9 cellular contexts compared by ENCODE assay signal in the genomic region with DNA sequence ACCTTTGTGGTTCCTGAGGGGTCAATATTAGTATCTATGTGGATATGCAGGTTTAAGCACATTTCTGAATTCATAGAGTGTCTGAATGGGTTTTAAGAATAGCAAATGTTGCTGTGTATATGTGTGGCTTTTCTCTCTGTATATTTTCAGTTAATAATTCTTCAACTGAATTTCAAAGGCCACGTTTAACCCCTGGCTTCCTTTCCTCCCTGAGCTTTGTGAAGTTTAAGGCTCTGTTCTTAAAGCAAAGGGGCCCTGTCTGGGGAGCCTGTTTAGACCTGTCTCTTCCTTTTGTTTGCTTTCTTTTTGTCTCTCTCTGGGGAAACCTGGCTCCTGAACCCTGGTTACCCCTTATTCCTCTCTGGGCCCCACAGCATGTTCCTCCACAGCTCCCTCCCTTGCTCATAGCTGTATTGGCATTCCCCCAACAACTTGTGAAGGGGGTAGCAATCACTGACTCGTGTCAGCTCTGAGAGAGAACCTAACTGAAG.
DNase-seq lines count a peak whose midpoint lies in the region; ATAC-seq and TF ChIP-seq lines count a peak whose summit lies in the region.
"Had no signal": no experiment of that assay in that cellular context is flagged by ENCODE, and none has a peak within 500 bp of the region (broad histone marks: within the 10 kb centered on the region; RNA-seq: fewer than 3 reads in every experiment).

No MANE protein-coding gene starts in this region.

- ATAC-seq in GM19452 (IDR thresholded peaks at IDR 0.05; ENCODE audit: unreplicated experiment) (peak; percentile 63), HG02981 (IDR thresholded peaks at IDR 0.05; ENCODE audit: unreplicated experiment) (peak; percentile 72), HG03039 (IDR thresholded peaks at IDR 0.05; ENCODE audit: unreplicated experiment) (no peak)

- DNase-seq in progenitor cell of endocrine pancreas (ENCODE audit: low spot score, unreplicated experiment), result no peak
- no peak for DNase-seq in T-helper 1 cell
- DNase-seq in GM20000 (ENCODE audit: low spot score), result no peak
- DNase-seq in CD1c-positive myeloid dendritic cell (ENCODE audit: extremely low spot score), result no peak
- DNase-seq: foreskin melanocyte had no signal

- H3K4me1 Mint-ChIP-seq in brain (peaks cover 29% of the 10 kb centered on the region), progenitor cell of endocrine pancreas (ENCODE audit: low read depth) (peaks cover 25% of the 10 kb centered on the region)

- H3K36me3 Mint-ChIP-seq in brain (no peaks in the 10 kb centered on the region), progenitor cell of endocrine pancreas (ENCODE audit: insufficient read depth) (no peaks in the 10 kb centered on the region)

- H3K27me3 Mint-ChIP-seq in brain, result no peaks in the 10 kb centered on the region
- no peaks in the 10 kb centered on the region for H3K27me3 Mint-ChIP-seq in progenitor cell of endocrine pancreas

- TF ChIP-seq CTCF in brain (conservative IDR thresholded peaks at IDR 0.05) (no peak), progenitor cell of endocrine pancreas (IDR thresholded peaks at IDR 0.05; ENCODE audit: unreplicated experiment) (no peak), GM20000 (IDR thresholded peaks at IDR 0.05; ENCODE audit: extremely low read depth, missing control alignments) (no peak)

- H3K9me3 Mint-ChIP-seq in brain (no peaks in the 10 kb centered on the region), progenitor cell of endocrine pancreas (ENCODE audit: low read depth) (no peaks in the 10 kb centered on the region)

- H3K27ac Mint-ChIP-seq in brain (peak overlapping the region in 4 of 5 experiments; percentile 75 to 95 (median 89)), progenitor cell of endocrine pancreas (peak overlapping the region; percentile 73)

- peak overlapping the region in 3 of 5 experiments; percentile 16 to 28 (median 28) for H3K4me3 Mint-ChIP-seq in brain
- H3K4me3 Mint-ChIP-seq in progenitor cell of endocrine pancreas (ENCODE audit: low read depth), result no peak overlapping the region
